ENCODE assay signal across 16 cellular contexts in genomic region chr17:69551212-69552010, GRCh38.
A peak's percentile ranks its signal among the peaks of the same experiment; 100 is the strongest.
DNase-seq lines count a peak whose midpoint lies in the region; ATAC-seq and TF ChIP-seq lines count a peak whose summit lies in the region.
"Had no signal": no experiment of that assay in that cellular context is flagged by ENCODE, and none has a peak within 500 bp of the region (broad histone marks: within the 10 kb centered on the region; RNA-seq: fewer than 3 reads in every experiment).

No MANE protein-coding gene starts in this region.

- no peak overlapping the region for H2AFZ ChIP-seq in PC-3 (ENCODE audit: low read length)
- H2AFZ ChIP-seq: GM23338, neural progenitor cell had no signal

- no peak overlapping the region for H3K4me3 ChIP-seq in PC-3 (ENCODE audit: low read length)
- no peak overlapping the region for H3K4me3 ChIP-seq in fibroblast of mammary gland (ENCODE audit: control insufficient read depth, low read depth, low read length)
- H3K4me3 ChIP-seq: GM23338, neural progenitor cell had no signal

- intact Hi-C loops in PC-3 (cut with micrococcal nuclease) = no loop called here

- peaks cover 10% of the 10 kb centered on the region; the same call in 1 of the 2 replicates for H3K36me3 ChIP-seq in PC-3 (ENCODE audit: low read depth, low read length)

- no peaks in the 10 kb centered on the region for H3K79me2 ChIP-seq in PC-3 (ENCODE audit: low read length)

- no peak overlapping the region for H3K9ac ChIP-seq in PC-3 (ENCODE audit: low read length)
- H3K9ac ChIP-seq: neural progenitor cell had no signal

- peaks cover 20% of the 10 kb centered on the region for H3K36me3 Mint-ChIP-seq in activated naive CD8-positive, alpha-beta T cell treated with anti-CD3 and anti-CD28 coated beads, Interleukin-2, amount 50 U/mL, for 24 hours (ENCODE audit: low read depth)
- peaks cover 15% of the 10 kb centered on the region for H3K36me3 Mint-ChIP-seq in activated naive CD8-positive, alpha-beta T cell treated with anti-CD3 and anti-CD28 coated beads for 36 hours

- no peaks in the 10 kb centered on the region for H3K9me2 ChIP-seq in PC-3 (replicated peaks; ENCODE audit: low read length)

- peak overlapping the region; percentile 15; the same call in 1 of the 2 replicates for H3K27ac ChIP-seq in PC-3 (ENCODE audit: low read length)
- H3K27ac ChIP-seq: neural progenitor cell had no signal

- peaks cover 13% of the 10 kb centered on the region for H3K4me1 ChIP-seq in PC-3 (ENCODE audit: insufficient read depth, low read length)
- H3K4me1 ChIP-seq: neural progenitor cell had no signal

- peaks cover 8% of the 10 kb centered on the region for H3K4me1 Mint-ChIP-seq in activated naive CD8-positive, alpha-beta T cell treated with anti-CD3 and anti-CD28 coated beads, Interleukin-2, amount 50 U/mL, for 24 hours
- no peaks in the 10 kb centered on the region for H3K4me1 Mint-ChIP-seq in activated naive CD8-positive, alpha-beta T cell treated with anti-CD3 and anti-CD28 coated beads for 36 hours
- H3K4me1 Mint-ChIP-seq: mesothelial cell of epicardium; neural progenitor cell; stimulated activated naive CD8-positive, alpha-beta T cell treated with anti-CD3 and anti-CD28 coated beads, Interleukin-15, amount 100 ng/mL, for 72 hours had no signal

- POLR2A ChIA-PET in PC-3 (lab: Charles Lee; ENCODE audit: unreplicated experiment) = interaction anchor here (0.6 kb wide), 1 partner anchor 159 kb away, joined by 4 read pairs; no protein-coding TSS in a partner anchor

- no peak overlapping the region for H3K27ac Mint-ChIP-seq in activated naive CD8-positive, alpha-beta T cell treated with anti-CD3 and anti-CD28 coated beads, Interleukin-2, amount 50 U/mL, for 24 hours
- H3K27ac Mint-ChIP-seq in activated naive CD8-positive, alpha-beta T cell treated with anti-CD3 and anti-CD28 coated beads for 36 hours = no peak overlapping the region
- H3K27ac Mint-ChIP-seq: GM23338; mesothelial cell of epicardium; neural progenitor cell; stimulated activated naive CD8-positive, alpha-beta T cell treated with anti-CD3 and anti-CD28 coated beads, Interleukin-15, amount 100 ng/mL, for 72 hours had no signal

- CTCF ChIA-PET in PC-3 (lab: Charles Lee) = interaction anchor here (0.6 kb wide), 1 partner anchor 196 kb away, joined by 3 read pairs; no protein-coding TSS in a partner anchor

- H4K20me1 ChIP-seq in PC-3 (ENCODE audit: low read length) = no peaks in the 10 kb centered on the region

- no peaks in the 10 kb centered on the region for H3F3A ChIP-seq in PC-3 (ENCODE audit: low read length, unreplicated experiment)

- H3K27me3 ChIP-seq in PC-3 (ENCODE audit: low read length) = no peaks in the 10 kb centered on the region
- H3K27me3 ChIP-seq: neural progenitor cell had no signal

- H3K9me3 Mint-ChIP-seq in activated naive CD8-positive, alpha-beta T cell treated with anti-CD3 and anti-CD28 coated beads, Interleukin-2, amount 50 U/mL, for 24 hours = peaks cover 7% of the 10 kb centered on the region
- H3K9me3 Mint-ChIP-seq in activated naive CD8-positive, alpha-beta T cell treated with anti-CD3 and anti-CD28 coated beads for 36 hours = peaks cover 2% of the 10 kb centered on the region
- H3K9me3 Mint-ChIP-seq: GM23338 had no signal

- ATAC-seq in activated naive CD8-positive, alpha-beta T cell treated with anti-CD3 and anti-CD28 coated beads, Interleukin-2, amount 50 U/mL, for 24 hours = peak; percentile 20
- ATAC-seq in PC-3 (peak; percentile 100), GM21367 (IDR thresholded peaks at IDR 0.05; ENCODE audit: unreplicated experiment) (no peak), HG02840 (IDR thresholded peaks at IDR 0.05; ENCODE audit: low FRiP score, unreplicated experiment) (no peak), GM19395 (IDR thresholded peaks at IDR 0.05; ENCODE audit: unreplicated experiment) (no peak)
- ATAC-seq: GM23338; stimulated activated naive CD8-positive, alpha-beta T cell treated with anti-CD3 and anti-CD28 coated beads, Interleukin-15, amount 100 ng/mL, for 72 hours had no signal

- no TSS peak for BruUV-seq in PC-3 (replicated peaks; lab: Mats Ljungman, UMichigan)

- 0 out of 2 replicates have a peak, but pooled peaks cover 10% of the 10 kb centered on the region for H3K9me3 ChIP-seq in PC-3 (ENCODE audit: low read length)

- no peaks in the 10 kb centered on the region for H3K27me3 Mint-ChIP-seq in activated naive CD8-positive, alpha-beta T cell treated with anti-CD3 and anti-CD28 coated beads, Interleukin-2, amount 50 U/mL, for 24 hours
- H3K27me3 Mint-ChIP-seq in activated naive CD8-positive, alpha-beta T cell treated with anti-CD3 and anti-CD28 coated beads for 36 hours = no peaks in the 10 kb centered on the region
- H3K27me3 Mint-ChIP-seq: stimulated activated naive CD8-positive, alpha-beta T cell treated with anti-CD3 and anti-CD28 coated beads, Interleukin-15, amount 100 ng/mL, for 72 hours had no signal

- H3K4me3 Mint-ChIP-seq in activated naive CD8-positive, alpha-beta T cell treated with anti-CD3 and anti-CD28 coated beads, Interleukin-2, amount 50 U/mL, for 24 hours = no peak overlapping the region
- H3K4me3 Mint-ChIP-seq in activated naive CD8-positive, alpha-beta T cell treated with anti-CD3 and anti-CD28 coated beads for 36 hours = no peak overlapping the region
- H3K4me3 Mint-ChIP-seq: GM23338; mesothelial cell of epicardium; neural progenitor cell; stimulated activated naive CD8-positive, alpha-beta T cell treated with anti-CD3 and anti-CD28 coated beads, Interleukin-15, amount 100 ng/mL, for 72 hours had no signal

- peak overlapping the region; percentile 13; the same call in 1 of the 2 replicates for H3K4me2 ChIP-seq in PC-3 (ENCODE audit: low read length)
- H3K4me2 ChIP-seq: GM23338, neural progenitor cell had no signal

- TF ChIP-seq CTCF in PC-3 (conservative IDR thresholded peaks at IDR 0.05; ENCODE audit: low read depth, low read length) (no peak), fibroblast of mammary gland (conservative IDR thresholded peaks at IDR 0.05; ENCODE audit: control insufficient read depth, insufficient read depth, low read depth, low read length) (no peak)

- DNase-seq in activated naive CD8-positive, alpha-beta T cell treated with anti-CD3 and anti-CD28 coated beads, Interleukin-2, amount 50 U/mL, for 24 hours = no peak
- DNase-seq in activated naive CD8-positive, alpha-beta T cell treated with anti-CD3 and anti-CD28 coated beads for 36 hours = no peak
- DNase-seq in PC-3 (peak; percentile 68), fibroblast of mammary gland (ENCODE audit: low read depth) (peak; percentile 34), DMS79 treated with DMSO at 0.1 percent for 48 hours (lab: John Stamatoyannopoulos, UW) (no peak)
- DNase-seq: activated CD8-positive, alpha-beta memory T cell treated with anti-CD3 and anti-CD28 coated beads, Interleukin-2, amount 50 U/mL, for 4 hours; Kasumi-1; kidney; stimulated activated CD4-positive, alpha-beta T cell treated with anti-CD3 and anti-CD28 coated beads, Interleukin-15, amount 100 ng/mL, for 24 hours; stimulated activated naive CD8-positive, alpha-beta T cell treated with anti-CD3 and anti-CD28 coated beads, Interleukin-15, amount 100 ng/mL, for 72 hours had no signal

Comparison
In these comparisons a context has a peak if more than half of its experiments do, and no peak if none do; other contexts are left out.
1. ATAC-seq: peak in activated naive CD8-positive, alpha-beta T cell treated with anti-CD3 and anti-CD28 coated beads, Interleukin-2, amount 50 U/mL, for 24 hours (single experiment) and PC-3 (single experiment); none in GM21367 (single experiment), HG02840 (single experiment) and GM19395 (single experiment).
2. DNase-seq: peak in PC-3 (single experiment) and fibroblast of mammary gland (single experiment); none in activated naive CD8-positive, alpha-beta T cell treated with anti-CD3 and anti-CD28 coated beads, Interleukin-2, amount 50 U/mL, for 24 hours (single experiment), activated naive CD8-positive, alpha-beta T cell treated with anti-CD3 and anti-CD28 coated beads for 36 hours (single experiment) and DMS79 treated with DMSO at 0.1 percent for 48 hours (single experiment).